ENCODE assay signal across 8 cellular contexts in genomic region chr21:33383056-33383888, GRCh38. TPM values are rescaled to one million over a fixed set of nuclear protein-coding genes. Genes with fewer than 3 reads are reported as not detected.
DNase-seq lines count a peak whose midpoint lies in the region; ATAC-seq and TF ChIP-seq lines count a peak whose summit lies in the region.

No MANE protein-coding gene starts in this region.

- peak; percentile 67 for DNase-seq in GM10266 (ENCODE audit: extremely low spot score)
- peak; percentile 95 for DNase-seq in NB4 (ENCODE audit: low read depth)
- peak in 2 of 3 experiments; percentile 52 to 64 for DNase-seq in activated CD8-positive, alpha-beta memory T cell treated with anti-CD3 and anti-CD28 coated beads for 48 hours (ENCODE audit: low read depth in 2 of 3, low spot score in 2 of 3)
- DNase-seq in esophagus squamous epithelium (lab: John Stamatoyannopoulos, UW): peak; percentile 48
- peak; percentile 82 for DNase-seq in ureter (ENCODE audit: low spot score)
- DNase-seq in HuH-7.5 (ENCODE audit: low spot score): no peak

- peak overlapping the region; percentile 46 for H3K4me2 ChIP-seq in parathyroid adenoma (ENCODE audit: low read length)

- TF ChIP-seq CTCF in GM10266 (IDR thresholded peaks at IDR 0.05; ENCODE audit: control insufficient read depth, insufficient read depth, low read depth, missing control alignments): no peak
- TF ChIP-seq CTCF in NB4 (IDR thresholded peaks at IDR 0.05; ENCODE audit: low read depth, low read length): no peak
- TF ChIP-seq CTCF in esophagus squamous epithelium (IDR thresholded peaks at IDR 0.05): no peak
- TF ChIP-seq CTCF in parathyroid adenoma (IDR thresholded peaks at IDR 0.05): no peak

- H3K9me3 ChIP-seq in esophagus squamous epithelium (no peaks in the 10 kb centered on the region), parathyroid adenoma (ENCODE audit: control insufficient read depth, low read length) (no peaks in the 10 kb centered on the region)

- H3K4me1 ChIP-seq in esophagus squamous epithelium: peaks cover 23 to 68% (median 47%) of the 10 kb centered on the region in 3 donors
- no peaks in the 10 kb centered on the region for H3K4me1 ChIP-seq in parathyroid adenoma

- peak overlapping the region; percentile 45 for H3K4me3 ChIP-seq in NB4 (ENCODE audit: low read depth, low read length)
- peak overlapping the region; percentile 3 to 48 (median 22) for H3K4me3 ChIP-seq in esophagus squamous epithelium
- H3K4me3 ChIP-seq in parathyroid adenoma (ENCODE audit: low read depth, low read length): no peak overlapping the region

- TF ChIP-seq POLR2A in NB4 (IDR thresholded peaks at IDR 0.05; ENCODE audit: extremely low read depth, insufficient read length) (peak; percentile 50), esophagus squamous epithelium (IDR thresholded peaks at IDR 0.05) (peak in 1 of 4 donors; percentile 47)

- H3K27me3 ChIP-seq in esophagus squamous epithelium (no peaks in the 10 kb centered on the region), parathyroid adenoma (ENCODE audit: control insufficient read depth, insufficient read depth, low read length) (no peaks in the 10 kb centered on the region)

- H3K79me2 ChIP-seq in parathyroid adenoma: no peaks in the 10 kb centered on the region

- H3K36me3 ChIP-seq in esophagus squamous epithelium (no peaks in the 10 kb centered on the region), parathyroid adenoma (ENCODE audit: control insufficient read depth, insufficient read depth, low read length) (no peaks in the 10 kb centered on the region)

- H3K9ac ChIP-seq in parathyroid adenoma: no peak overlapping the region

- intact Hi-C loops in esophagus squamous epithelium (cut with DNase I): no loop called here

- peak; percentile 79 for ATAC-seq in HG02571 (IDR thresholded peaks at IDR 0.05; ENCODE audit: unreplicated experiment)

- H3K27ac ChIP-seq in esophagus squamous epithelium (peak overlapping the region; percentile 79 to 91 (median 89)), parathyroid adenoma (no peak overlapping the region)

- 9 to 19% methylated on average over 14 to 15 of the region's 20 CpGs for WGBS in esophagus squamous epithelium, 2 donors

- H2AFZ ChIP-seq in parathyroid adenoma: no peak overlapping the region

RNA-seq across cellular contexts. Expression of gene IFNGR2, which starts 19.9 kb away (rescaled TPM):
- total RNA-seq in esophagus squamous epithelium (10 to 100 TPM; 43.0 to 65.6 (median 61.1) TPM), ureter (59.0 TPM)

RNA-seq across cellular contexts. Expression of gene IFNAR1, which starts 58.5 kb away (rescaled TPM):
- 10 to 100 TPM; 12.4 to 19.3 (median 15.5) TPM for total RNA-seq in esophagus squamous epithelium
- total RNA-seq in ureter: 48.7 TPM
